12 cellular contexts compared by ENCODE assay signal in genomic region chr16:12027091-12027490, GRCh38. TPM values are rescaled to one million over a fixed set of nuclear protein-coding genes. Genes with fewer than 3 reads are reported as not detected.
DNase-seq lines count a peak whose midpoint lies in the region; ATAC-seq and TF ChIP-seq lines count a peak whose summit lies in the region.
"Had no signal": no experiment of that assay in that cellular context is flagged by ENCODE, and none has a peak within 500 bp of the region (broad histone marks: within the 10 kb centered on the region; RNA-seq: fewer than 3 reads in every experiment).

No MANE protein-coding gene starts in this region.

- no peaks in the 10 kb centered on the region for H3K27me3 Mint-ChIP-seq in stimulated activated naive B cell treated with anti-CD40 and anti-IgM and Interleukin-4, amounts not matched to agents 10 μg/mL and 1 μg/mL and 100 μg/mL, for 72 hours
- no peaks in the 10 kb centered on the region for H3K27me3 Mint-ChIP-seq in activated T-cell treated with anti-CD3 and anti-CD28 coated beads, Interleukin-2, amount 50 U/mL, for 4 hours (ENCODE audit: low read depth)

- H3K27ac Mint-ChIP-seq in stimulated activated naive B cell treated with anti-CD40 and anti-IgM and Interleukin-4, amounts not matched to agents 10 μg/mL and 1 μg/mL and 100 μg/mL, for 72 hours, result peak overlapping the region; percentile 68
- H3K27ac Mint-ChIP-seq: T-helper 2 cell treated with Interferon-gamma antibody and Interleukin-4, amounts not matched to agents 5 μg/mL and 100 μg/mL, for 36 hours had no signal

- peaks cover 46 to 77% of the 10 kb centered on the region in 2 donors for H3K4me1 Mint-ChIP-seq in stimulated activated naive B cell treated with anti-CD40 and anti-IgM and Interleukin-4, amounts not matched to agents 10 μg/mL and 1 μg/mL and 100 μg/mL, for 72 hours
- H3K4me1 Mint-ChIP-seq in activated T-cell treated with anti-CD3 and anti-CD28 coated beads, Interleukin-2, amount 50 U/mL, for 4 hours (ENCODE audit: low read depth), result peaks cover 5% of the 10 kb centered on the region

- no peaks in the 10 kb centered on the region for H3K27me3 ChIP-seq in endocrine pancreas (ENCODE audit: control insufficient read depth, insufficient read depth, low read length)

- H3K36me3 Mint-ChIP-seq in stimulated activated naive B cell treated with anti-CD40 and anti-IgM and Interleukin-4, amounts not matched to agents 10 μg/mL and 1 μg/mL and 100 μg/mL, for 72 hours, result peaks cover 59 to 63% of the 10 kb centered on the region in 2 donors
- H3K36me3 Mint-ChIP-seq in activated T-cell treated with anti-CD3 and anti-CD28 coated beads, Interleukin-2, amount 50 U/mL, for 4 hours (ENCODE audit: insufficient read depth), result peaks cover 12% of the 10 kb centered on the region

- H3K4me3 ChIP-seq in endocrine pancreas (ENCODE audit: control insufficient read depth, insufficient read depth, low read length), result peak overlapping the region; percentile 73

- TF ChIP-seq CTCF in omental fat pad (IDR thresholded peaks at IDR 0.05), result no peak

- H3K4me3 Mint-ChIP-seq in stimulated activated naive B cell treated with anti-CD40 and anti-IgM and Interleukin-4, amounts not matched to agents 10 μg/mL and 1 μg/mL and 100 μg/mL, for 72 hours, result no peak overlapping the region
- no peak overlapping the region for H3K4me3 Mint-ChIP-seq in activated T-cell treated with anti-CD3 and anti-CD28 coated beads, Interleukin-2, amount 50 U/mL, for 4 hours
- H3K4me3 Mint-ChIP-seq: T-helper 2 cell treated with Interferon-gamma antibody and Interleukin-4, amounts not matched to agents 5 μg/mL and 100 μg/mL, for 36 hours had no signal

- DNase-seq in NCI-H2171 treated with DMSO at 0.1 percent for 48 hours (lab: John Stamatoyannopoulos, UW) (peak; percentile 27), NCI-H2171 (lab: John Stamatoyannopoulos, UW) (no peak), NCI-H69 (lab: John Stamatoyannopoulos, UW) (peak; percentile 97), Ammon's horn (ENCODE audit: low spot score) (no peak), omental fat pad (ENCODE audit: low spot score) (no peak)
- DNase-seq in stimulated activated naive B cell treated with anti-CD40 and anti-IgM and Interleukin-4, amounts not matched to agents 10 μg/mL and 1 μg/mL and 100 μg/mL, for 72 hours, result no peak
- DNase-seq in activated T-cell treated with anti-CD3 and anti-CD28 coated beads, Interleukin-2, amount 50 U/mL, for 4 hours, result no peak
- DNase-seq: DMS 273 treated with DMSO at 0.1 percent for 48 hours, IMR-90, NCI-H82 had no signal

- no peaks in the 10 kb centered on the region for H3K36me3 ChIP-seq in endocrine pancreas (ENCODE audit: control insufficient read depth, insufficient read depth, low read length)

- H3K9me3 Mint-ChIP-seq in stimulated activated naive B cell treated with anti-CD40 and anti-IgM and Interleukin-4, amounts not matched to agents 10 μg/mL and 1 μg/mL and 100 μg/mL, for 72 hours, result peaks cover 0 to 2% of the 10 kb centered on the region in 2 donors
- no peaks in the 10 kb centered on the region for H3K9me3 Mint-ChIP-seq in activated T-cell treated with anti-CD3 and anti-CD28 coated beads, Interleukin-2, amount 50 U/mL, for 4 hours
- H3K9me3 Mint-ChIP-seq: T-helper 2 cell treated with Interferon-gamma antibody and Interleukin-4, amounts not matched to agents 5 μg/mL and 100 μg/mL, for 36 hours had no signal

- no peak for ATAC-seq in stimulated activated naive B cell treated with anti-CD40 and anti-IgM and Interleukin-4, amounts not matched to agents 10 μg/mL and 1 μg/mL and 100 μg/mL, for 72 hours (replicated peaks)
- no peak for ATAC-seq in activated T-cell treated with anti-CD3 and anti-CD28 coated beads, Interleukin-2, amount 50 U/mL, for 4 hours
- ATAC-seq in omental fat pad (ENCODE audit: low FRiP score), result no peak

- H3K4me1 ChIP-seq in endocrine pancreas (ENCODE audit: control insufficient read depth, insufficient read depth, low read length), result peaks cover 8% of the 10 kb centered on the region

- H3K9me3 ChIP-seq in endocrine pancreas (ENCODE audit: control insufficient read depth, low read length), result no peaks in the 10 kb centered on the region

- peak overlapping the region; percentile 1 for H3K9ac ChIP-seq in endocrine pancreas (ENCODE audit: control insufficient read depth, insufficient read depth, low read length)

RNA-seq across cellular contexts. Expression of gene SNX29, which starts 50.6 kb away (rescaled TPM):
- 10 to 100 TPM in 1 of 3 donors, 1 to 10 TPM in 2; 8.3 to 10.6 (median 9.8) TPM for total RNA-seq in activated T-cell treated with anti-CD3 and anti-CD28 coated beads, Interleukin-2, amount 50 U/mL, for 4 hours
- 10 to 100 TPM; 22.6 to 41.1 (median 30.2) TPM for total RNA-seq in omental fat pad

Comparison
In these comparisons a context has a peak if more than half of its experiments do, and no peak if none do; other contexts are left out.
1. DNase-seq: peak in NCI-H2171 treated with DMSO at 0.1 percent for 48 hours (single experiment) and NCI-H69 (single experiment); none in NCI-H2171 (single experiment), stimulated activated naive B cell treated with anti-CD40 and anti-IgM and Interleukin-4, amounts not matched to agents 10 μg/mL and 1 μg/mL and 100 μg/mL, for 72 hours (single experiment), activated T-cell treated with anti-CD3 and anti-CD28 coated beads, Interleukin-2, amount 50 U/mL, for 4 hours (single experiment), Ammon's horn (single experiment) and omental fat pad (single experiment).